Comparison of ENCODE assay signal across 9 cellular contexts in the genomic region with DNA sequence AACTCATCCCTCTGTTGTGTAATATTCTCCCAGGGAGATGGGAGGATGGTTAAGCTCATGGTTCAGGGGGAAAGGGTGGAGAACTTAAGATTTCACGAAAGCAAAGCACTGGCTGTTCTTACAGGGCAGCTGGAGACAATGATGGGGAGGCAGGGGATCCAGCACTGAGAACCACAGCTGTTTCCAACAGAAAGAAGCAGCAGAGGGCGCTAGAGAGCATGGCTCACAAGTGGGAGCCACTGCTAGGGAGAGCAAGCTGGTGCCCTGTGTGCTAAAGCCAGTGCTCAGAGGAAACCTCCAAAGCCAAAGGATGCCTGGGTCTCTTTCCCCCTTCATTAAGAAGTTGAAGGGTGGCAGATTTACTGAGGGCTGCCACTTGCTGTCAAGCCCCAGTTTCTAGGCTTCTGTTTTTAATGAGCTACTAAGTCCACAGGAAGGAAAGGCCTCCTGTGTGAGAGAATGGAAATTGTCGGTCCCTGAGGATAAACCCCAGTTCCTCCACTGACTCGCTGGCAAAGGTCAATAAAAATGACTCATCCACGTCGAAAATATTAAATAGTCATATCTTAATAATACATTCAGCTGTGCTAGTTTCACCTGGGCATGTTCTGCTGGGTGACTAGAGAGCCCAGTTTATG.
A peak's percentile ranks its signal among the peaks of the same experiment; 100 is the strongest.
DNase-seq lines count a peak whose midpoint lies in the region; ATAC-seq and TF ChIP-seq lines count a peak whose summit lies in the region.
"Had no signal": no experiment of that assay in that cellular context is flagged by ENCODE, and none has a peak within 500 bp of the region (broad histone marks: within the 10 kb centered on the region; RNA-seq: fewer than 3 reads in every experiment).

No MANE protein-coding gene starts in this region.

- peaks cover 4% of the 10 kb centered on the region for H3K27me3 Mint-ChIP-seq in activated naive CD8-positive, alpha-beta T cell treated with anti-CD3 and anti-CD28 coated beads, Interleukin-2, amount 10 ng/mL, durations not matched to agents 7 days and 5 days
- H3K27me3 Mint-ChIP-seq: activated naive CD8-positive, alpha-beta T cell had no signal

- no peaks in the 10 kb centered on the region for H3K9me2 ChIP-seq in OCI-LY1 (ENCODE audit: low read depth, low read length)

- TF ChIP-seq POLR2A in gastrocnemius medialis (IDR thresholded peaks at IDR 0.05), result no peak

- ATAC-seq in HG02678 (IDR thresholded peaks at IDR 0.05; ENCODE audit: unreplicated experiment) (peak; percentile 57), gastrocnemius medialis (peak; percentile 61 to 74)
- ATAC-seq in activated naive CD8-positive, alpha-beta T cell treated with anti-CD3 and anti-CD28 coated beads, Interleukin-2, amount 10 ng/mL, durations not matched to agents 7 days and 5 days (ENCODE audit: low read depth), result peak; percentile 85

- H3K79me2 ChIP-seq in OCI-LY1 (ENCODE audit: insufficient read depth, low read length), result no peaks in the 10 kb centered on the region

- H3F3A ChIP-seq in OCI-LY1 (ENCODE audit: insufficient read depth, low read length), result no peaks in the 10 kb centered on the region

- H3K27ac Mint-ChIP-seq in activated naive CD8-positive, alpha-beta T cell treated with anti-CD3 and anti-CD28 coated beads, Interleukin-2, amount 10 ng/mL, durations not matched to agents 7 days and 5 days, result no peak overlapping the region
- H3K27ac Mint-ChIP-seq: activated naive CD8-positive, alpha-beta T cell had no signal

- H3K27ac ChIP-seq in OCI-LY1 (ENCODE audit: low read depth, low read length, poor library complexity, severe bottlenecking), result no peak overlapping the region
- peak overlapping the region; percentile 50 for H3K27ac ChIP-seq in left ventricle myocardium inferior (replicated peaks)
- no peak overlapping the region for H3K27ac ChIP-seq in gastrocnemius medialis

- H3K36me3 Mint-ChIP-seq in activated naive CD8-positive, alpha-beta T cell treated with anti-CD3 and anti-CD28 coated beads, Interleukin-2, amount 10 ng/mL, durations not matched to agents 7 days and 5 days, result no peaks in the 10 kb centered on the region
- H3K36me3 Mint-ChIP-seq: activated naive CD8-positive, alpha-beta T cell had no signal

- H4K20me1 ChIP-seq in OCI-LY1 (ENCODE audit: insufficient read depth, low read length), result no peaks in the 10 kb centered on the region

- H3K27me3 ChIP-seq in OCI-LY1 (ENCODE audit: insufficient read depth, low read length) (no peaks in the 10 kb centered on the region), left ventricle myocardium inferior (ENCODE audit: low read depth) (peaks cover 5% of the 10 kb centered on the region), gastrocnemius medialis (no peaks in the 10 kb centered on the region)

- peak; percentile 71 for DNase-seq in EL
- DNase-seq in activated naive CD8-positive, alpha-beta T cell treated with anti-CD3 and anti-CD28 coated beads, Interleukin-2, amount 10 ng/mL, durations not matched to agents 7 days and 5 days, result peak; percentile 49
- DNase-seq in left ventricle myocardium inferior, result peak; percentile 66
- peak; percentile 23 to 50 for DNase-seq in gastrocnemius medialis
- no peak for DNase-seq in OCI-M2 (lab: John Stamatoyannopoulos, UW; ENCODE audit: unreplicated experiment)
- DNase-seq in effector CD4-positive, alpha-beta T cell, result no peak

- H3K36me3 ChIP-seq in OCI-LY1 (ENCODE audit: insufficient read depth, low read length) (no peaks in the 10 kb centered on the region), left ventricle myocardium inferior (no peaks in the 10 kb centered on the region), gastrocnemius medialis (no peaks in the 10 kb centered on the region)

- H3K9ac ChIP-seq in OCI-LY1 (ENCODE audit: low read length), result no peak overlapping the region

- H3K9me3 ChIP-seq in OCI-LY1 (ENCODE audit: low read length), result no peaks in the 10 kb centered on the region
- H3K9me3 ChIP-seq in left ventricle myocardium inferior (replicated peaks), result no peaks in the 10 kb centered on the region
- no peaks in the 10 kb centered on the region for H3K9me3 ChIP-seq in gastrocnemius medialis

- POLR2A ChIA-PET in activated naive CD8-positive, alpha-beta T cell treated with anti-CD3 and anti-CD28 coated beads, Interleukin-2, amount 10 ng/mL, durations not matched to agents 7 days and 5 days (lab: Charles Lee), result no interaction called here

- in situ Hi-C loops in gastrocnemius medialis (cut with MboI; ENCODE audit: low sequenced_read_pairs in 4 of 4), result no loop called here

- intact Hi-C loops in left ventricle myocardium inferior (cut with micrococcal nuclease) (no loop called here), gastrocnemius medialis (cut with DNase I; ENCODE audit: low total_unique reads) (no loop called here)

- H3K4me1 ChIP-seq in OCI-LY1 (ENCODE audit: insufficient read depth, low read length, severe bottlenecking), result no peaks in the 10 kb centered on the region
- peaks cover 26% of the 10 kb centered on the region for H3K4me1 ChIP-seq in left ventricle myocardium inferior
- H3K4me1 ChIP-seq in gastrocnemius medialis, result no peaks in the 10 kb centered on the region

- H3K4me3 ChIP-seq in OCI-LY1 (ENCODE audit: low read depth, low read length, poor library complexity, severe bottlenecking), result no peak overlapping the region
- H3K4me3 ChIP-seq in left ventricle myocardium inferior, result no peak overlapping the region
- no peak overlapping the region for H3K4me3 ChIP-seq in gastrocnemius medialis

- H3K4me3 Mint-ChIP-seq in activated naive CD8-positive, alpha-beta T cell treated with anti-CD3 and anti-CD28 coated beads, Interleukin-2, amount 10 ng/mL, durations not matched to agents 7 days and 5 days, result no peak overlapping the region
- H3K4me3 Mint-ChIP-seq: activated naive CD8-positive, alpha-beta T cell had no signal

- H3K9me3 Mint-ChIP-seq in activated naive CD8-positive, alpha-beta T cell treated with anti-CD3 and anti-CD28 coated beads, Interleukin-2, amount 10 ng/mL, durations not matched to agents 7 days and 5 days, result no peaks in the 10 kb centered on the region

- TF ChIP-seq CTCF in OCI-LY1 (IDR thresholded peaks at IDR 0.05; ENCODE audit: low read length) (peak; percentile 76), left ventricle myocardium inferior (IDR thresholded peaks at IDR 0.05; ENCODE audit: borderline replicate concordance) (peak; percentile 89), gastrocnemius medialis (IDR thresholded peaks at IDR 0.05 in 4 of 5, conservative IDR thresholded peaks at IDR 0.05 in 1 of 5) (peak in 2 of 5 experiments; percentile 46 to 65)

- H2AFZ ChIP-seq in OCI-LY1 (ENCODE audit: low read length), result no peak overlapping the region

- no peak overlapping the region for H3K4me2 ChIP-seq in OCI-LY1 (ENCODE audit: low read length)

- H3K4me1 Mint-ChIP-seq in activated naive CD8-positive, alpha-beta T cell treated with anti-CD3 and anti-CD28 coated beads, Interleukin-2, amount 10 ng/mL, durations not matched to agents 7 days and 5 days, result peaks cover 10% of the 10 kb centered on the region

Comparison
In these comparisons a context has a peak if more than half of its experiments do, and no peak if none do; other contexts are left out.
1. DNase-seq: peak in EL (single experiment), activated naive CD8-positive, alpha-beta T cell treated with anti-CD3 and anti-CD28 coated beads, Interleukin-2, amount 10 ng/mL, durations not matched to agents 7 days and 5 days (single experiment), left ventricle myocardium inferior (single experiment) and gastrocnemius medialis (2 of 2); none in OCI-M2 (single experiment) and effector CD4-positive, alpha-beta T cell (single experiment).
2. Peak in every context shown above with its lines, with median percentiles within 50 percentile points of each other: ATAC-seq.